In genomic region chrX:102658551-102658950, GRCh38 we compare ENCODE assay signal across 14 cellular contexts. TPM values are rescaled to one million over a fixed set of nuclear protein-coding genes. Genes with fewer than 3 reads are reported as not detected.
DNase-seq lines count a peak whose midpoint lies in the region; ATAC-seq and TF ChIP-seq lines count a peak whose summit lies in the region.
"Had no signal": no experiment of that assay in that cellular context is flagged by ENCODE, and none has a peak within 500 bp of the region (broad histone marks: within the 10 kb centered on the region; RNA-seq: fewer than 3 reads in every experiment).

No MANE protein-coding gene starts in this region.

- H3K36me3 ChIP-seq in smooth muscle cell (ENCODE audit: low read depth) = no peaks in the 10 kb centered on the region
- no peaks in the 10 kb centered on the region for H3K36me3 ChIP-seq in thyroid gland
- H3K36me3 ChIP-seq: adrenal gland, uterus had no signal

- H3K4me3 Mint-ChIP-seq in activated CD8-positive, alpha-beta T cell treated with anti-CD3 and anti-CD28 coated beads for 36 hours = peak overlapping the region; percentile 26
- no peak overlapping the region for H3K4me3 Mint-ChIP-seq in activated CD8-positive, alpha-beta T cell treated with anti-CD3 and anti-CD28 coated beads, Interleukin-2, amount 10 ng/mL, durations not matched to agents 7 days and 5 days
- peak overlapping the region; percentile 45 for H3K4me3 Mint-ChIP-seq in activated T-helper 17 cell treated with anti-CD3 and anti-CD28 coated beads, Interleukin-2, amount 50 U/mL, for 72 hours
- peak overlapping the region; percentile 4 to 69 (median 61) for H3K4me3 Mint-ChIP-seq in immature natural killer cell

- no peak overlapping the region for H3K9ac ChIP-seq in smooth muscle cell (ENCODE audit: low read depth)

- no peaks in the 10 kb centered on the region for H3F3A ChIP-seq in smooth muscle cell (ENCODE audit: low read depth)

- no peak for DNase-seq in activated CD8-positive, alpha-beta T cell treated with anti-CD3 and anti-CD28 coated beads for 36 hours
- DNase-seq in activated CD8-positive, alpha-beta T cell treated with anti-CD3 and anti-CD28 coated beads, Interleukin-2, amount 10 ng/mL, durations not matched to agents 7 days and 5 days = no peak
- no peak for DNase-seq in immature natural killer cell
- DNase-seq in smooth muscle cell (lab: John Stamatoyannopoulos, UW; ENCODE audit: unreplicated experiment) = no peak
- no peak for DNase-seq in thyroid gland
- DNase-seq in NCI-H524 treated with DMSO at 0.1 percent for 48 hours (lab: John Stamatoyannopoulos, UW) = no peak
- DNase-seq: adrenal gland; hypothalamus; Right ventricle myocardium superior; stimulated activated naive CD4-positive, alpha-beta T cell; uterus had no signal

- peaks cover 21% of the 10 kb centered on the region for H3K4me1 Mint-ChIP-seq in activated CD8-positive, alpha-beta T cell treated with anti-CD3 and anti-CD28 coated beads for 36 hours (ENCODE audit: low read depth)
- peaks cover 9% of the 10 kb centered on the region for H3K4me1 Mint-ChIP-seq in activated CD8-positive, alpha-beta T cell treated with anti-CD3 and anti-CD28 coated beads, Interleukin-2, amount 10 ng/mL, durations not matched to agents 7 days and 5 days (ENCODE audit: low read depth)
- H3K4me1 Mint-ChIP-seq in activated T-helper 17 cell treated with anti-CD3 and anti-CD28 coated beads, Interleukin-2, amount 50 U/mL, for 72 hours = peaks cover 12% of the 10 kb centered on the region
- peaks cover 20 to 23% of the 10 kb centered on the region in 2 donors for H3K4me1 Mint-ChIP-seq in immature natural killer cell

- H3K27ac ChIP-seq in smooth muscle cell (ENCODE audit: low read depth) (no peak overlapping the region), thyroid gland (no peak overlapping the region)
- H3K27ac ChIP-seq: coronary artery had no signal

- 67% methylated on average over 2 of the region's 2 CpGs for WGBS in smooth muscle cell (ENCODE audit: low lambda C conversion rate)
- WGBS in thyroid gland, 2 donors = 45 to 63% methylated on average over 2 of the region's 2 CpGs

- no peak overlapping the region for H3K27ac Mint-ChIP-seq in activated CD8-positive, alpha-beta T cell treated with anti-CD3 and anti-CD28 coated beads for 36 hours
- H3K27ac Mint-ChIP-seq in activated CD8-positive, alpha-beta T cell treated with anti-CD3 and anti-CD28 coated beads, Interleukin-2, amount 10 ng/mL, durations not matched to agents 7 days and 5 days = no peak overlapping the region
- no peak overlapping the region for H3K27ac Mint-ChIP-seq in activated T-helper 17 cell treated with anti-CD3 and anti-CD28 coated beads, Interleukin-2, amount 50 U/mL, for 72 hours
- H3K27ac Mint-ChIP-seq in immature natural killer cell = peak overlapping the region in 2 of 6 donors; percentile 27 to 38

- H3K27me3 ChIP-seq in smooth muscle cell (ENCODE audit: low read depth) = no peaks in the 10 kb centered on the region
- no peaks in the 10 kb centered on the region for H3K27me3 ChIP-seq in thyroid gland
- H3K27me3 ChIP-seq: adrenal gland, uterus had no signal

- peaks cover 2% of the 10 kb centered on the region for H3K9me3 Mint-ChIP-seq in activated CD8-positive, alpha-beta T cell treated with anti-CD3 and anti-CD28 coated beads for 36 hours
- no peaks in the 10 kb centered on the region for H3K9me3 Mint-ChIP-seq in activated CD8-positive, alpha-beta T cell treated with anti-CD3 and anti-CD28 coated beads, Interleukin-2, amount 10 ng/mL, durations not matched to agents 7 days and 5 days (ENCODE audit: insufficient read depth)
- H3K9me3 Mint-ChIP-seq in activated T-helper 17 cell treated with anti-CD3 and anti-CD28 coated beads, Interleukin-2, amount 50 U/mL, for 72 hours = no peaks in the 10 kb centered on the region
- H3K9me3 Mint-ChIP-seq in immature natural killer cell = no peaks in the 10 kb centered on the region

- H4K20me1 ChIP-seq in smooth muscle cell (ENCODE audit: low read depth) = no peaks in the 10 kb centered on the region

- no peak overlapping the region for H2AFZ ChIP-seq in smooth muscle cell (ENCODE audit: low read depth)

- no peaks in the 10 kb centered on the region for H3K27me3 Mint-ChIP-seq in activated CD8-positive, alpha-beta T cell treated with anti-CD3 and anti-CD28 coated beads for 36 hours
- H3K27me3 Mint-ChIP-seq in activated CD8-positive, alpha-beta T cell treated with anti-CD3 and anti-CD28 coated beads, Interleukin-2, amount 10 ng/mL, durations not matched to agents 7 days and 5 days (ENCODE audit: low read depth) = no peaks in the 10 kb centered on the region
- H3K27me3 Mint-ChIP-seq in activated T-helper 17 cell treated with anti-CD3 and anti-CD28 coated beads, Interleukin-2, amount 50 U/mL, for 72 hours = no peaks in the 10 kb centered on the region
- H3K27me3 Mint-ChIP-seq in immature natural killer cell (ENCODE audit: low read depth in 3 of 3) = peaks cover 0 to 6% (median 1%) of the 10 kb centered on the region in 3 donors

- H3K79me2 ChIP-seq in smooth muscle cell (ENCODE audit: low read depth) = no peaks in the 10 kb centered on the region

- H3K9me3 ChIP-seq in smooth muscle cell (replicated peaks; ENCODE audit: low read depth) (no peaks in the 10 kb centered on the region), thyroid gland (no peaks in the 10 kb centered on the region)
- H3K9me3 ChIP-seq: adrenal gland, uterus had no signal

- H3K4me3 ChIP-seq in smooth muscle cell (peak overlapping the region; percentile 16), thyroid gland (replicated peaks in 1 of 3) (no peak overlapping the region)

- intact Hi-C loops in activated CD8-positive, alpha-beta T cell treated with anti-CD3 and anti-CD28 coated beads for 36 hours (cut with micrococcal nuclease) = no loop called here
- intact Hi-C loops in thyroid gland (cut with DNase I) = no loop called here

- H3K4me2 ChIP-seq in smooth muscle cell = no peak overlapping the region

- TF ChIP-seq POLR2A in thyroid gland (IDR thresholded peaks at IDR 0.05) = no peak

- no peak for TF ChIP-seq CTCF in activated CD8-positive, alpha-beta T cell treated with anti-CD3 and anti-CD28 coated beads for 36 hours (IDR thresholded peaks at IDR 0.05)
- TF ChIP-seq CTCF in smooth muscle cell (IDR thresholded peaks at IDR 0.05; ENCODE audit: borderline replicate concordance, insufficient read depth, poor library complexity, severe bottlenecking) = no peak
- no peak for TF ChIP-seq CTCF in thyroid gland (IDR thresholded peaks at IDR 0.05)

- peaks cover 14% of the 10 kb centered on the region for H3K36me3 Mint-ChIP-seq in activated CD8-positive, alpha-beta T cell treated with anti-CD3 and anti-CD28 coated beads for 36 hours (ENCODE audit: low read depth)
- H3K36me3 Mint-ChIP-seq in activated CD8-positive, alpha-beta T cell treated with anti-CD3 and anti-CD28 coated beads, Interleukin-2, amount 10 ng/mL, durations not matched to agents 7 days and 5 days (ENCODE audit: low read depth) = peaks cover under 1% of the 10 kb centered on the region
- no peaks in the 10 kb centered on the region for H3K36me3 Mint-ChIP-seq in activated T-helper 17 cell treated with anti-CD3 and anti-CD28 coated beads, Interleukin-2, amount 50 U/mL, for 72 hours (ENCODE audit: low read depth)
- peaks cover 0 to 5% (median 0%) of the 10 kb centered on the region in 3 donors for H3K36me3 Mint-ChIP-seq in immature natural killer cell

- POLR2A ChIA-PET in activated CD8-positive, alpha-beta T cell treated with anti-CD3 and anti-CD28 coated beads for 36 hours (lab: Charles Lee) = interaction anchor here (0.7 kb wide), 1 partner anchor 14 kb away, joined by 4 read pairs; no protein-coding TSS in a partner anchor
- POLR2A ChIA-PET in activated CD8-positive, alpha-beta T cell treated with anti-CD3 and anti-CD28 coated beads, Interleukin-2, amount 10 ng/mL, durations not matched to agents 7 days and 5 days (lab: Charles Lee) = no interaction called here

- CTCF ChIA-PET in activated CD8-positive, alpha-beta T cell treated with anti-CD3 and anti-CD28 coated beads for 36 hours (lab: Charles Lee) = no interaction called here
- CTCF ChIA-PET in activated CD8-positive, alpha-beta T cell treated with anti-CD3 and anti-CD28 coated beads, Interleukin-2, amount 10 ng/mL, durations not matched to agents 7 days and 5 days (lab: Charles Lee) = no interaction called here

- no peak for ATAC-seq in activated CD8-positive, alpha-beta T cell treated with anti-CD3 and anti-CD28 coated beads for 36 hours
- no peak for ATAC-seq in activated CD8-positive, alpha-beta T cell treated with anti-CD3 and anti-CD28 coated beads, Interleukin-2, amount 10 ng/mL, durations not matched to agents 7 days and 5 days
- ATAC-seq in activated T-helper 17 cell treated with anti-CD3 and anti-CD28 coated beads, Interleukin-2, amount 50 U/mL, for 72 hours (replicated peaks) = no peak
- ATAC-seq in GM21529 (IDR thresholded peaks at IDR 0.05; ENCODE audit: unreplicated experiment) = no peak

- H3K4me1 ChIP-seq in smooth muscle cell (ENCODE audit: low read depth) = peaks cover 4% of the 10 kb centered on the region
- H3K4me1 ChIP-seq in thyroid gland = no peaks in the 10 kb centered on the region

RNA-seq across cellular contexts. Expression of gene GPRASP1, which starts 7.3 kb away (rescaled TPM):
- total RNA-seq in activated CD8-positive, alpha-beta T cell treated with anti-CD3 and anti-CD28 coated beads for 36 hours = 1 to 10 TPM; 3.0 to 3.9 TPM
- 1 to 10 TPM; 1.1 to 1.3 TPM for total RNA-seq in activated CD8-positive, alpha-beta T cell treated with anti-CD3 and anti-CD28 coated beads, Interleukin-2, amount 10 ng/mL, durations not matched to agents 7 days and 5 days
- total RNA-seq in activated T-helper 17 cell treated with anti-CD3 and anti-CD28 coated beads, Interleukin-2, amount 50 U/mL, for 72 hours = 1 to 10 TPM; 1.4 to 2.3 TPM
- 1 to 10 TPM in 1 of 3 donors, under 1 TPM in 1, not detected in 1; 0.41 to 1.5 TPM for polyA plus RNA-seq in immature natural killer cell
- 2.5 and 2.6 TPM in 2 replicates for total RNA-seq in smooth muscle cell
- polyA plus RNA-seq in smooth muscle cell = 1.8 and 1.9 TPM in 2 replicates
- total RNA-seq in thyroid gland = 10 to 100 TPM; 18.6 to 32.2 (median 26.2) TPM

RNA-seq across cellular contexts. Expression of gene GPRASP2, which starts 53.7 kb away (rescaled TPM):
- under 1 TPM; 0.67 to 0.77 TPM for total RNA-seq in activated CD8-positive, alpha-beta T cell treated with anti-CD3 and anti-CD28 coated beads for 36 hours
- total RNA-seq in activated CD8-positive, alpha-beta T cell treated with anti-CD3 and anti-CD28 coated beads, Interleukin-2, amount 10 ng/mL, durations not matched to agents 7 days and 5 days = under 1 TPM; 0.13 to 0.16 TPM
- total RNA-seq in activated T-helper 17 cell treated with anti-CD3 and anti-CD28 coated beads, Interleukin-2, amount 50 U/mL, for 72 hours = under 1 TPM; 0.17 to 0.45 TPM
- 1 to 10 TPM in 1 of 3 donors, under 1 TPM in 2; 0.84 to 3.7 (median 0.99) TPM for polyA plus RNA-seq in immature natural killer cell
- total RNA-seq in smooth muscle cell = 16.5 and 17.7 TPM in 2 replicates
- 3.2 and 6.6 TPM in 2 replicates for polyA plus RNA-seq in smooth muscle cell
- 10 to 100 TPM; 24.6 to 35.1 (median 28.9) TPM for total RNA-seq in thyroid gland

RNA-seq across cellular contexts. Expression of gene ARMCX5, which starts 59.2 kb away (rescaled TPM):
- 1 to 10 TPM; 9.4 TPM for total RNA-seq in activated CD8-positive, alpha-beta T cell treated with anti-CD3 and anti-CD28 coated beads for 36 hours
- 1 to 10 TPM; 4.2 to 5.8 TPM for total RNA-seq in activated CD8-positive, alpha-beta T cell treated with anti-CD3 and anti-CD28 coated beads, Interleukin-2, amount 10 ng/mL, durations not matched to agents 7 days and 5 days
- total RNA-seq in activated T-helper 17 cell treated with anti-CD3 and anti-CD28 coated beads, Interleukin-2, amount 50 U/mL, for 72 hours = 1 to 10 TPM; 6.4 to 7.9 TPM
- polyA plus RNA-seq in immature natural killer cell = 10 to 100 TPM in 1 of 3 donors, 1 to 10 TPM in 2; 5.3 to 10.4 (median 8.3) TPM
- 12.9 and 18.9 TPM in 2 replicates for total RNA-seq in smooth muscle cell
- polyA plus RNA-seq in smooth muscle cell = 5.7 and 7.2 TPM in 2 replicates
- 10 to 100 TPM; 20.3 to 30.9 (median 27.1) TPM for total RNA-seq in thyroid gland
